Comparison of ENCODE assay signal across 1 cellular context in the genomic region with DNA sequence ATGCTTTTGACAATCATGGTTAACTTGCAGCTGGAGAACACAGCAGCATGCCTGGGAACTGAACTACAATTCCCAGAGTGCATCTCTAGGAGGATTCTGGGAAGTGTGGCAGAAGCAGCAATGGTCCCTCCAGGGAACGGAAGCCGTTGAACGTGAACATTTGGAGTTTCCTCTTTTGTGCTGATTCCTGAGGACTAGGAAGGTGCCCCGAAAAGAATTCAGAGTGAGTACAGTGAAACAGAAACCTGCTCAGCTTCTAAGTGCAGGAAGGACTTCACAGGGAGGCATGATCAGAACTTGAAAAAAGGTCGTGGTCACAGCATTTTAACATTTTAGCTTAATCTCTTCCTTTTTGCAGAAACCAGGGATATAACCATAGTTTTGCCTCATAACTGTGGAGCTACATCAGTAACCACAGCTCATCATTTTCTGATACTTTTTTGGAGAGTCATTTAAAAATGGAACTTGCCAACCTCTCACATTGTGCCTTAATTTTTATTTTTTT.
A peak's percentile ranks its signal among the peaks of the same experiment; 100 is the strongest.
TF ChIP-seq lines count a peak whose summit lies in the region.

A gene (plus strand): TSS at position 111 of the 505 bp plus-strand sequence. CDS start 3,911 bp downstream, outside the sequence.

TF ChIP-seq in HEK293, 187 proteins besides CTCF, POLR2A, EP300 and RAD21 (continued from another document and continues in another):
- TF ChIP-seq, protein P1, sequence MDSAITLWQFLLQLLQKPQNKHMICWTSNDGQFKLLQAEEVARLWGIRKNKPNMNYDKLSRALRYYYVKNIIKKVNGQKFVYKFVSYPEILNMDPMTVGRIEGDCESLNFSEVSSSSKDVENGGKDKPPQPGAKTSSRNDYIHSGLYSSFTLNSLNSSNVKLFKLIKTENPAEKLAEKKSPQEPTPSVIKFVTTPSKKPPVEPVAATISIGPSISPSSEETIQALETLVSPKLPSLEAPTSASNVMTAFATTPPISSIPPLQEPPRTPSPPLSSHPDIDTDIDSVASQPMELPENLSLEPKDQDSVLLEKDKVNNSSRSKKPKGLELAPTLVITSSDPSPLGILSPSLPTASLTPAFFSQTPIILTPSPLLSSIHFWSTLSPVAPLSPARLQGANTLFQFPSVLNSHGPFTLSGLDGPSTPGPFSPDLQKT (IDR thresholded peaks at IDR 0.05; ENCODE audit: borderline replicate concordance, low read depth, low read length): no peak
- TF ChIP-seq ZNF2 (tag by site-specific recombination; IDR thresholded peaks at IDR 0.05) (no peak; the same call in 1 of the 2 replicates), ZNF354C (tag by site-specific recombination; IDR thresholded peaks at IDR 0.05; ENCODE audit: borderline replicate concordance, low read depth) (no peak), ZNF48 (tag by site-specific recombination; IDR thresholded peaks at IDR 0.05) (no peak), ZNF24 (tag by site-specific recombination; IDR thresholded peaks at IDR 0.05) (0 out of 2 replicates have a peak, but pooled peaks have one; percentile 24), GLI2 (tag by site-specific recombination; IDR thresholded peaks at IDR 0.05; ENCODE audit: borderline replicate concordance, low read depth) (no peak), ZBTB20 (tag by site-specific recombination; IDR thresholded peaks at IDR 0.05) (peak; percentile 100), ZNF473 (tag by site-specific recombination; IDR thresholded peaks at IDR 0.05) (no peak), ZNF664 (tag by site-specific recombination; IDR thresholded peaks at IDR 0.05) (no peak), ZNF558 (tag by site-specific recombination; IDR thresholded peaks at IDR 0.05) (peak; percentile 12; the same call in 1 of the 2 replicates), GFI1B (tag by site-specific recombination; IDR thresholded peaks at IDR 0.05) (no peak), KLF9 (tag by site-specific recombination; IDR thresholded peaks at IDR 0.05; ENCODE audit: low read depth) (no peak), HOXD13 (CRISPR knock-in tag; IDR thresholded peaks at IDR 0.05; ENCODE audit: borderline replicate concordance) (no peak), ZNF221 (tag by site-specific recombination; IDR thresholded peaks at IDR 0.05; ENCODE audit: borderline replicate concordance) (no peak), KLF7 (tag by site-specific recombination; IDR thresholded peaks at IDR 0.05; ENCODE audit: borderline replicate concordance) (no peak), ZNF350 (tag by site-specific recombination; IDR thresholded peaks at IDR 0.05) (no peak), ZNF155 (tag by site-specific recombination; IDR thresholded peaks at IDR 0.05) (no peak), ZFP69B (tag by site-specific recombination; IDR thresholded peaks at IDR 0.05) (no peak), ZNF660 (tag by site-specific recombination; IDR thresholded peaks at IDR 0.05) (0 out of 2 replicates have a peak, but pooled peaks have one; percentile 22), IKZF3 (tag by site-specific recombination; IDR thresholded peaks at IDR 0.05) (peak; percentile 92), ZEB2 (tag by site-specific recombination; IDR thresholded peaks at IDR 0.05) (no peak), REPIN1 (tag by site-specific recombination; IDR thresholded peaks at IDR 0.05; ENCODE audit: low read depth) (no peak), ZNF416 (tag by site-specific recombination; IDR thresholded peaks at IDR 0.05) (no peak)
- TF ChIP-seq, protein P2, sequence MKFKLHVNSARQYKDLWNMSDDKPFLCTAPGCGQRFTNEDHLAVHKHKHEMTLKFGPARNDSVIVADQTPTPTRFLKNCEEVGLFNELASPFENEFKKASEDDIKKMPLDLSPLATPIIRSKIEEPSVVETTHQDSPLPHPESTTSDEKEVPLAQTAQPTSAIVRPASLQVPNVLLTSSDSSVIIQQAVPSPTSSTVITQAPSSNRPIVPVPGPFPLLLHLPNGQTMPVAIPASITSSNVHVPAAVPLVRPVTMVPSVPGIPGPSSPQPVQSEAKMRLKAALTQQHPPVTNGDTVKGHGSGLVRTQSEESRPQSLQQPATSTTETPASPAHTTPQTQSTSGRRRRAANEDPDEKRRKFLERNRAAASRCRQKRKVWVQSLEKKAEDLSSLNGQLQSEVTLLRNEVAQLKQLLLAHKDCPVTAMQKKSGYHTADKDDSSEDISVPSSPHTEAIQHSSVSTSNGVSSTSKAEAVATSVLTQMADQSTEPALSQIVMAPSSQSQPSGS (tag by site-specific recombination; IDR thresholded peaks at IDR 0.05; ENCODE audit: low read depth): no peak
- TF ChIP-seq, protein P3, sequence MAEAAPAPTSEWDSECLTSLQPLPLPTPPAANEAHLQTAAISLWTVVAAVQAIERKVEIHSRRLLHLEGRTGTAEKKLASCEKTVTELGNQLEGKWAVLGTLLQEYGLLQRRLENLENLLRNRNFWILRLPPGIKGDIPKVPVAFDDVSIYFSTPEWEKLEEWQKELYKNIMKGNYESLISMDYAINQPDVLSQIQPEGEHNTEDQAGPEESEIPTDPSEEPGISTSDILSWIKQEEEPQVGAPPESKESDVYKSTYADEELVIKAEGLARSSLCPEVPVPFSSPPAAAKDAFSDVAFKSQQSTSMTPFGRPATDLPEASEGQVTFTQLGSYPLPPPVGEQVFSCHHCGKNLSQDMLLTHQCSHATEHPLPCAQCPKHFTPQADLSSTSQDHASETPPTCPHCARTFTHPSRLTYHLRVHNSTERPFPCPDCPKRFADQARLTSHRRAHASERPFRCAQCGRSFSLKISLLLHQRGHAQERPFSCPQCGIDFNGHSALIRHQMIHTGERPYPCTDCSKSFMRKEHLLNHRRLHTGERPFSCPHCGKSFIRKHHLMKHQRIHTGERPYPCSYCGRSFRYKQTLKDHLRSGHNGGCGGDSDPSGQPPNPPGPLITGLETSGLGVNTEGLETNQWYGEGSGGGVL (tag by site-specific recombination; IDR thresholded peaks at IDR 0.05): no peak
- TF ChIP-seq, protein P4, sequence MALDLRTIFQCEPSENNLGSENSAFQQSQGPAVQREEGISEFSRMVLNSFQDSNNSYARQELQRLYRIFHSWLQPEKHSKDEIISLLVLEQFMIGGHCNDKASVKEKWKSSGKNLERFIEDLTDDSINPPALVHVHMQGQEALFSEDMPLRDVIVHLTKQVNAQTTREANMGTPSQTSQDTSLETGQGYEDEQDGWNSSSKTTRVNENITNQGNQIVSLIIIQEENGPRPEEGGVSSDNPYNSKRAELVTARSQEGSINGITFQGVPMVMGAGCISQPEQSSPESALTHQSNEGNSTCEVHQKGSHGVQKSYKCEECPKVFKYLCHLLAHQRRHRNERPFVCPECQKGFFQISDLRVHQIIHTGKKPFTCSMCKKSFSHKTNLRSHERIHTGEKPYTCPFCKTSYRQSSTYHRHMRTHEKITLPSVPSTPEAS (tag by site-specific recombination; IDR thresholded peaks at IDR 0.05): no peak
- TF ChIP-seq, protein P5, sequence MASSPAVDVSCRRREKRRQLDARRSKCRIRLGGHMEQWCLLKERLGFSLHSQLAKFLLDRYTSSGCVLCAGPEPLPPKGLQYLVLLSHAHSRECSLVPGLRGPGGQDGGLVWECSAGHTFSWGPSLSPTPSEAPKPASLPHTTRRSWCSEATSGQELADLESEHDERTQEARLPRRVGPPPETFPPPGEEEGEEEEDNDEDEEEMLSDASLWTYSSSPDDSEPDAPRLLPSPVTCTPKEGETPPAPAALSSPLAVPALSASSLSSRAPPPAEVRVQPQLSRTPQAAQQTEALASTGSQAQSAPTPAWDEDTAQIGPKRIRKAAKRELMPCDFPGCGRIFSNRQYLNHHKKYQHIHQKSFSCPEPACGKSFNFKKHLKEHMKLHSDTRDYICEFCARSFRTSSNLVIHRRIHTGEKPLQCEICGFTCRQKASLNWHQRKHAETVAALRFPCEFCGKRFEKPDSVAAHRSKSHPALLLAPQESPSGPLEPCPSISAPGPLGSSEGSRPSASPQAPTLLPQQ (tag by site-specific recombination; IDR thresholded peaks at IDR 0.05): no peak
- TF ChIP-seq, protein P6, sequence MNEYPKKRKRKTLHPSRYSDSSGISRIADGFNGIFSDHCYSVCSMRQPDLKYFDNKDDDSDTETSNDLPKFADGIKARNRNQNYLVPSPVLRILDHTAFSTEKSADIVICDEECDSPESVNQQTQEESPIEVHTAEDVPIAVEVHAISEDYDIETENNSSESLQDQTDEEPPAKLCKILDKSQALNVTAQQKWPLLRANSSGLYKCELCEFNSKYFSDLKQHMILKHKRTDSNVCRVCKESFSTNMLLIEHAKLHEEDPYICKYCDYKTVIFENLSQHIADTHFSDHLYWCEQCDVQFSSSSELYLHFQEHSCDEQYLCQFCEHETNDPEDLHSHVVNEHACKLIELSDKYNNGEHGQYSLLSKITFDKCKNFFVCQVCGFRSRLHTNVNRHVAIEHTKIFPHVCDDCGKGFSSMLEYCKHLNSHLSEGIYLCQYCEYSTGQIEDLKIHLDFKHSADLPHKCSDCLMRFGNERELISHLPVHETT (tag by site-specific recombination; IDR thresholded peaks at IDR 0.05): no peak; the same call in 1 of the 2 replicates
- TF ChIP-seq, protein P7, sequence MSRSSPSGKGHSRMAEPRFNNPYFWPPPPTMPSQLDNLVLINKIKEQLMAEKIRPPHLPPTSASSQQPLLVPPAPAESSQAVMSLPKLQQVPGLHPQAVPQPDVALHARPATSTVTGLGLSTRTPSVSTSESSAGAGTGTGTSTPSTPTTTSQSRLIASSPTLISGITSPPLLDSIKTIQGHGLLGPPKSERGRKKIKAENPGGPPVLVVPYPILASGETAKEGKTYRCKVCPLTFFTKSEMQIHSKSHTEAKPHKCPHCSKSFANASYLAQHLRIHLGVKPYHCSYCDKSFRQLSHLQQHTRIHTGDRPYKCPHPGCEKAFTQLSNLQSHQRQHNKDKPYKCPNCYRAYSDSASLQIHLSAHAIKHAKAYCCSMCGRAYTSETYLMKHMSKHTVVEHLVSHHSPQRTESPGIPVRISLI (tag by site-specific recombination; IDR thresholded peaks at IDR 0.05): no peak
- TF ChIP-seq, protein P8, sequence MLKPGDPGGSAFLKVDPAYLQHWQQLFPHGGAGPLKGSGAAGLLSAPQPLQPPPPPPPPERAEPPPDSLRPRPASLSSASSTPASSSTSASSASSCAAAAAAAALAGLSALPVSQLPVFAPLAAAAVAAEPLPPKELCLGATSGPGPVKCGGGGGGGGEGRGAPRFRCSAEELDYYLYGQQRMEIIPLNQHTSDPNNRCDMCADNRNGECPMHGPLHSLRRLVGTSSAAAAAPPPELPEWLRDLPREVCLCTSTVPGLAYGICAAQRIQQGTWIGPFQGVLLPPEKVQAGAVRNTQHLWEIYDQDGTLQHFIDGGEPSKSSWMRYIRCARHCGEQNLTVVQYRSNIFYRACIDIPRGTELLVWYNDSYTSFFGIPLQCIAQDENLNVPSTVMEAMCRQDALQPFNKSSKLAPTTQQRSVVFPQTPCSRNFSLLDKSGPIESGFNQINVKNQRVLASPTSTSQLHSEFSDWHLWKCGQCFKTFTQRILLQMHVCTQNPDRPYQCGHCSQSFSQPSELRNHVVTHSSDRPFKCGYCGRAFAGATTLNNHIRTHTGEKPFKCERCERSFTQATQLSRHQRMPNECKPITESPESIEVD (tag by site-specific recombination; IDR thresholded peaks at IDR 0.05): no peak
- TF ChIP-seq, protein P9, sequence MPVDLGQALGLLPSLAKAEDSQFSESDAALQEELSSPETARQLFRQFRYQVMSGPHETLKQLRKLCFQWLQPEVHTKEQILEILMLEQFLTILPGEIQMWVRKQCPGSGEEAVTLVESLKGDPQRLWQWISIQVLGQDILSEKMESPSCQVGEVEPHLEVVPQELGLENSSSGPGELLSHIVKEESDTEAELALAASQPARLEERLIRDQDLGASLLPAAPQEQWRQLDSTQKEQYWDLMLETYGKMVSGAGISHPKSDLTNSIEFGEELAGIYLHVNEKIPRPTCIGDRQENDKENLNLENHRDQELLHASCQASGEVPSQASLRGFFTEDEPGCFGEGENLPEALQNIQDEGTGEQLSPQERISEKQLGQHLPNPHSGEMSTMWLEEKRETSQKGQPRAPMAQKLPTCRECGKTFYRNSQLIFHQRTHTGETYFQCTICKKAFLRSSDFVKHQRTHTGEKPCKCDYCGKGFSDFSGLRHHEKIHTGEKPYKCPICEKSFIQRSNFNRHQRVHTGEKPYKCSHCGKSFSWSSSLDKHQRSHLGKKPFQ (tag by site-specific recombination; IDR thresholded peaks at IDR 0.05): no peak
- TF ChIP-seq, protein P10, sequence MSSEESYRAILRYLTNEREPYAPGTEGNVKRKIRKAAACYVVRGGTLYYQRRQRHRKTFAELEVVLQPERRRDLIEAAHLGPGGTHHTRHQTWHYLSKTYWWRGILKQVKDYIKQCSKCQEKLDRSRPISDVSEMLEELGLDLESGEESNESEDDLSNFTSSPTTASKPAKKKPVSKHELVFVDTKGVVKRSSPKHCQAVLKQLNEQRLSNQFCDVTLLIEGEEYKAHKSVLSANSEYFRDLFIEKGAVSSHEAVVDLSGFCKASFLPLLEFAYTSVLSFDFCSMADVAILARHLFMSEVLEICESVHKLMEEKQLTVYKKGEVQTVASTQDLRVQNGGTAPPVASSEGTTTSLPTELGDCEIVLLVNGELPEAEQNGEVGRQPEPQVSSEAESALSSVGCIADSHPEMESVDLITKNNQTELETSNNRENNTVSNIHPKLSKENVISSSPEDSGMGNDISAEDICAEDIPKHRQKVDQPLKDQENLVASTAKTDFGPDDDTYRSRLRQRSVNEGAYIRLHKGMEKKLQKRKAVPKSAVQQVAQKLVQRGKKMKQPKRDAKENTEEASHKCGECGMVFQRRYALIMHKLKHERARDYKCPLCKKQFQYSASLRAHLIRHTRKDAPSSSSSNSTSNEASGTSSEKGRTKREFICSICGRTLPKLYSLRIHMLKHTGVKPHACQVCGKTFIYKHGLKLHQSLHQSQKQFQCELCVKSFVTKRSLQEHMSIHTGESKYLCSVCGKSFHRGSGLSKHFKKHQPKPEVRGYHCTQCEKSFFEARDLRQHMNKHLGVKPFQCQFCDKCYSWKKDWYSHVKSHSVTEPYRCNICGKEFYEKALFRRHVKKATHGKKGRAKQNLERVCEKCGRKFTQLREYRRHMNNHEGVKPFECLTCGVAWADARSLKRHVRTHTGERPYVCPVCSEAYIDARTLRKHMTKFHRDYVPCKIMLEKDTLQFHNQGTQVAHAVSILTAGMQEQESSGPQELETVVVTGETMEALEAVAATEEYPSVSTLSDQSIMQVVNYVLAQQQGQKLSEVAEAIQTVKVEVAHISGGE (tag by site-specific recombination; conservative IDR thresholded peaks at IDR 0.05; ENCODE audit: low read depth): peak; percentile 96
- TF ChIP-seq, protein P11, sequence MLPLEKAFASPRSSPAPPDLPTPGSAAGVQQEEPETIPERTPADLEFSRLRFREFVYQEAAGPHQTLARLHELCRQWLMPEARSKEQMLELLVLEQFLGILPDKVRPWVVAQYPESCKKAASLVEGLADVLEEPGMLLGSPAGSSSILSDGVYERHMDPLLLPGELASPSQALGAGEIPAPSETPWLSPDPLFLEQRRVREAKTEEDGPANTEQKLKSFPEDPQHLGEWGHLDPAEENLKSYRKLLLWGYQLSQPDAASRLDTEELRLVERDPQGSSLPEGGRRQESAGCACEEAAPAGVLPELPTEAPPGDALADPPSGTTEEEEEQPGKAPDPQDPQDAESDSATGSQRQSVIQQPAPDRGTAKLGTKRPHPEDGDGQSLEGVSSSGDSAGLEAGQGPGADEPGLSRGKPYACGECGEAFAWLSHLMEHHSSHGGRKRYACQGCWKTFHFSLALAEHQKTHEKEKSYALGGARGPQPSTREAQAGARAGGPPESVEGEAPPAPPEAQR (tag by site-specific recombination; IDR thresholded peaks at IDR 0.05): no peak
- TF ChIP-seq, protein P12, sequence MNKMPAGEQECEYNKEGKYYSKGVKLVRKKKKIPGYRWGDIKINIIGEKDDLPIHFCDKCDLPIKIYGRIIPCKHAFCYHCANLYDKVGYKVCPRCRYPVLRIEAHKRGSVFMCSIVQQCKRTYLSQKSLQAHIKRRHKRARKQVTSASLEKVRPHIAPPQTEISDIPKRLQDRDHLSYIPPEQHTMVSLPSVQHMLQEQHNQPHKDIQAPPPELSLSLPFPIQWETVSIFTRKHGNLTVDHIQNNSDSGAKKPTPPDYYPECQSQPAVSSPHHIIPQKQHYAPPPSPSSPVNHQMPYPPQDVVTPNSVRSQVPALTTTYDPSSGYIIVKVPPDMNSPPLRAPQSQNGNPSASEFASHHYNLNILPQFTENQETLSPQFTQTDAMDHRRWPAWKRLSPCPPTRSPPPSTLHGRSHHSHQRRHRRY (tag by site-specific recombination; IDR thresholded peaks at IDR 0.05): no peak
